In genomic region chr6:140806431-140806830, GRCh38 we compare ENCODE assay signal across 12 cellular contexts.
"Had no signal": no experiment of that assay in that cellular context is flagged by ENCODE, and none has a peak within 500 bp of the region (broad histone marks: within the 10 kb centered on the region; RNA-seq: fewer than 3 reads in every experiment).

No MANE protein-coding gene starts in this region.

- H3K4me3 ChIP-seq: ascending aorta, cardiac muscle cell, gastroesophageal sphincter, pancreas, thyroid gland, vagina had no signal

- ATAC-seq: activated CD4-positive, alpha-beta T cell treated with anti-CD3 and anti-CD28 coated beads for 36 hours; activated naive CD8-positive, alpha-beta T cell treated with anti-CD3 and anti-CD28 coated beads, Interleukin-2, amount 50 U/mL, for 24 hours; gastroesophageal sphincter; pancreas had no signal

- H3K36me3 ChIP-seq: ascending aorta, cardiac muscle cell, gastroesophageal sphincter, pancreas, thyroid gland, vagina had no signal

- H3K9me3 ChIP-seq: ascending aorta, gastroesophageal sphincter, pancreas, thyroid gland, vagina had no signal

- H3K27ac ChIP-seq: ascending aorta, cardiac muscle cell, gastroesophageal sphincter, pancreas, thyroid gland, vagina, VCaP had no signal

- H3K4me1 ChIP-seq: ascending aorta, gastroesophageal sphincter, pancreas, thyroid gland, vagina had no signal

- H3K27me3 ChIP-seq: ascending aorta, cardiac muscle cell, gastroesophageal sphincter, thyroid gland, vagina had no signal

- DNase-seq: activated CD4-positive, alpha-beta memory T cell treated with anti-CD3 and anti-CD28 coated beads, Interleukin-2, amount 10 ng/mL, durations not matched to agents 7 days and 5 days; activated CD4-positive, alpha-beta T cell treated with anti-CD3 and anti-CD28 coated beads for 36 hours; activated CD8-positive, alpha-beta memory T cell treated with anti-CD3 and anti-CD28 coated beads, Interleukin-2, amount 50 U/mL, for 4 hours; activated naive CD4-positive, alpha-beta T cell treated with Interleukin-2 at 50 U/mL for 16 hours; activated naive CD8-positive, alpha-beta T cell treated with anti-CD3 and anti-CD28 coated beads, Interleukin-2, amount 50 U/mL, for 24 hours; pancreas; thyroid gland had no signal
